8 cellular contexts compared by ENCODE assay signal in the genomic region with DNA sequence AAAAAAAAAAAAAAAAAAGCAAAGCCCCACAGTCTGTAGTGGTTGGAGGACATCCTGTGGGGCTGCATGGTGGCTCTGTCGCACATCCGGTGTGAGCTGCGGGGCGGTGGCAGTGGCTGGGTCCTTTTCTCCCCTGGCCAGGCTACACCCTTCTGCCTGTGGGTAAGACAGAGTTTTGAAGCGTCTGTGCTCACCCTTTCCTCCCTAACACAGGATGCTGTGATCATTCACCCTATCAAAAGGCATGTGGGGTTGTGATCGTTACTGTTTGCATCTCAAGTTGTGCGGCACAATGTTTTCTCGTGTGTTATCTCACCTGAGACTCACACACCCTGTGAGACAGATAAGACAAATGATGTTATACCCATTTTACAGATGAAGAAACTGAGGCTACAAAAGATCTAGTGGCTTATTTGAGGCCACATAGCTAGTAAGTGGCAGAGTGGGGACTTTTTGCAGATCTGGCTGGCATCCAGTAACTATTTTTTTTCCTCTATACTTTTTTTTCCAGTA.
A peak's percentile ranks its signal among the peaks of the same experiment; 100 is the strongest.
DNase-seq lines count a peak whose midpoint lies in the region; ATAC-seq, FAIRE-seq and TF ChIP-seq lines count a peak whose summit lies in the region.

No MANE protein-coding gene starts in this region.

- FAIRE-seq in GM19239 (lab: Jason Lieb, UNC) (peak; percentile 96), urothelium cell line (lab: Jason Lieb, UNC) (no peak)

- ATAC-seq in HG03135 (IDR thresholded peaks at IDR 0.05; ENCODE audit: unreplicated experiment), result peak; percentile 69

- no peak overlapping the region for H3K4me3 ChIP-seq in neutrophil (ENCODE audit: low read depth in 1 of 2, low read length in 1 of 2)

- no peaks in the 10 kb centered on the region for H3K27me3 ChIP-seq in neutrophil

- peaks cover 49 to 82% of the 10 kb centered on the region in 2 experiments for H3K4me1 ChIP-seq in neutrophil (ENCODE audit: control insufficient read depth in 1 of 2, insufficient read depth in 1 of 2, low read depth in 1 of 2, low read length in 1 of 2)

- no peak for TF ChIP-seq CTCF in neutrophil (IDR thresholded peaks at IDR 0.05)

- DNase-seq in GM19239 (ENCODE audit: insufficient read length, low spot score), result no peak
- DNase-seq in activated CD8-positive, alpha-beta memory T cell treated with anti-CD3 and anti-CD28 coated beads for 24 hours, result peak; percentile 80
- DNase-seq in HuH-7.5 (ENCODE audit: low spot score), result no peak
- no peak for DNase-seq in epidermal melanocyte (ENCODE audit: insufficient read length, low spot score)
- no peak for DNase-seq in hippocampal formation (lab: John Stamatoyannopoulos, UW)
- DNase-seq in urothelium cell line (ENCODE audit: low spot score), result no peak

- H3K36me3 ChIP-seq in neutrophil, result peaks cover 40% of the 10 kb centered on the region

- H3K27ac ChIP-seq in neutrophil, result peak overlapping the region; percentile 61

- H3K9me3 ChIP-seq in neutrophil, result no peaks in the 10 kb centered on the region
